In genomic region chr16:5010576-5011329, GRCh38 we compare ENCODE assay signal across 36 cellular contexts. TPM values are rescaled to one million over a fixed set of nuclear protein-coding genes. Genes with fewer than 3 reads are reported as not detected.
DNase-seq lines count a peak whose midpoint lies in the region; ATAC-seq, FAIRE-seq and TF ChIP-seq lines count a peak whose summit lies in the region.
"Had no signal": no experiment of that assay in that cellular context is flagged by ENCODE, and none has a peak within 500 bp of the region (broad histone marks: within the 10 kb centered on the region; RNA-seq: fewer than 3 reads in every experiment).

No MANE protein-coding gene starts in this region.

- H3K4me1 ChIP-seq in Karpas-422 (ENCODE audit: low read length), result no peaks in the 10 kb centered on the region
- no peaks in the 10 kb centered on the region for H3K4me1 ChIP-seq in GM12878 (ENCODE audit: control insufficient read depth, insufficient read depth, low read length)
- no peaks in the 10 kb centered on the region for H3K4me1 ChIP-seq in osteoblast (ENCODE audit: insufficient read depth, low read length)
- H3K4me1 ChIP-seq: adrenal gland; BLaER1 treated with 17β-estradiol and CSF1 and Interleukin-3, amounts not matched to agents 10 nM and 100 nM; body of pancreas; gastroesophageal sphincter; testis had no signal

- intact Hi-C loops in GM12878 (cut with micrococcal nuclease; ENCODE audit: unreplicated experiment), result no loop called here

- H3K9me3 ChIP-seq in Karpas-422 (ENCODE audit: low read length) (no peaks in the 10 kb centered on the region), GM12878 (replicated peaks; ENCODE audit: control insufficient read depth, insufficient read depth, low read length) (no peaks in the 10 kb centered on the region), osteoblast (ENCODE audit: low read depth, low read length) (no peaks in the 10 kb centered on the region)
- H3K9me3 ChIP-seq: adrenal gland; BLaER1 treated with 17β-estradiol and CSF1 and Interleukin-3, amounts not matched to agents 10 nM and 100 nM; body of pancreas; gastroesophageal sphincter; testis had no signal

- TF ChIP-seq CTCF in GM12878 (IDR thresholded peaks at IDR 0.05 in 2 of 3, conservative IDR thresholded peaks at IDR 0.05 in 1 of 3; ENCODE audit: control insufficient read depth in 2 of 3, extremely low read depth in 1 of 3, insufficient read depth in 1 of 3, low read depth in 3 of 3, low read length in 3 of 3) (0 out of 6 replicates have a peak, but pooled peaks of 1 of the 3 experiments have one; percentile 13), osteoblast (IDR thresholded peaks at IDR 0.05; ENCODE audit: extremely low read depth, low read depth, low read length) (no peak)

- H3K4me3 ChIP-seq in Karpas-422 (ENCODE audit: low read length), result no peak overlapping the region
- H3K4me3 ChIP-seq in GM12878, result no peak overlapping the region
- no peak overlapping the region for H3K4me3 ChIP-seq in osteoblast (ENCODE audit: insufficient read depth, low read length)
- H3K4me3 ChIP-seq: adrenal gland; BLaER1 treated with 17β-estradiol and CSF1 and Interleukin-3, amounts not matched to agents 10 nM and 100 nM; body of pancreas; gastroesophageal sphincter; SK-N-MC; smooth muscle cell; testis had no signal

- H2AFZ ChIP-seq in Karpas-422 (ENCODE audit: low read length) (no peak overlapping the region), GM12878 (ENCODE audit: control insufficient read depth, low read depth, low read length) (no peak overlapping the region), osteoblast (ENCODE audit: low read length) (no peak overlapping the region)

- POLR2A ChIA-PET in GM12878 (lab: Charles Lee), result no interaction called here

- H3K79me2 ChIP-seq in Karpas-422 (ENCODE audit: low read length) (no peaks in the 10 kb centered on the region), GM12878 (ENCODE audit: control insufficient read depth, insufficient read depth, low read length) (no peaks in the 10 kb centered on the region), osteoblast (ENCODE audit: insufficient read depth, low read length) (no peaks in the 10 kb centered on the region)

- H3K27ac ChIP-seq in Karpas-422 (ENCODE audit: low read length), result no peak overlapping the region
- no peak overlapping the region for H3K27ac ChIP-seq in GM12878 (ENCODE audit: control insufficient read depth, insufficient read depth)
- no peak overlapping the region for H3K27ac ChIP-seq in osteoblast (ENCODE audit: low read depth, low read length)
- H3K27ac ChIP-seq: 22Rv1; adrenal gland; BLaER1 treated with 17β-estradiol and CSF1 and Interleukin-3, amounts not matched to agents 10 nM and 100 nM; body of pancreas; gastroesophageal sphincter; SK-N-MC; testis had no signal

- H3K4me2 ChIP-seq in Karpas-422 (ENCODE audit: low read depth, low read length, poor library complexity, severe bottlenecking) (no peak overlapping the region), GM12878 (ENCODE audit: control insufficient read depth, insufficient read depth) (no peak overlapping the region), osteoblast (ENCODE audit: insufficient read depth, low read length) (no peak overlapping the region)
- H3K4me2 ChIP-seq: BLaER1 treated with 17β-estradiol and CSF1 and Interleukin-3, amounts not matched to agents 10 nM and 100 nM; smooth muscle cell had no signal

- no peak for TF ChIP-seq POLR2A in GM12878 (IDR thresholded peaks at IDR 0.05; ENCODE audit: low read depth, low read length)

- TF ChIP-seq RAD21 in GM12878 (IDR thresholded peaks at IDR 0.05; ENCODE audit: insufficient read depth, low read depth, low read length), result 0 out of 2 replicates have a peak, but pooled peaks have one; percentile 6

- TF ChIP-seq EP300 in GM12878 (IDR thresholded peaks at IDR 0.05; ENCODE audit: borderline replicate concordance in 1 of 2, control insufficient read depth in 1 of 2, low read depth in 2 of 2, low read length in 2 of 2), result no peak

- H4K20me1 ChIP-seq in Karpas-422 (ENCODE audit: insufficient read depth, low read depth, low read length), result no peaks in the 10 kb centered on the region
- H4K20me1 ChIP-seq in GM12878 (ENCODE audit: control insufficient read depth, insufficient read depth), result no peaks in the 10 kb centered on the region
- H4K20me1 ChIP-seq in osteoblast (ENCODE audit: insufficient read depth, low read length), result no peaks in the 10 kb centered on the region

- WGBS in GM12878 (ENCODE audit: insufficient coverage, insufficient replicate concordance, low lambda C conversion rate, missing lambda C conversion rate), result 27% methylated on average over 15 of the region's 15 CpGs

- peak; percentile 8 for DNase-seq in DMS53 (lab: John Stamatoyannopoulos, UW)
- DNase-seq in DMS53 treated with DMSO at 0.1 percent for 48 hours (lab: John Stamatoyannopoulos, UW; ENCODE audit: unreplicated experiment), result no peak
- peak; percentile 60 for DNase-seq in Karpas-422
- DNase-seq in GM12878 (ENCODE audit: low read depth, low spot score), result no peak
- DNase-seq in osteoblast (ENCODE audit: insufficient read length, low spot score, missing footprints), result peak; percentile 68
- DNase-seq in OCI-M2 (lab: John Stamatoyannopoulos, UW; ENCODE audit: unreplicated experiment), result no peak
- no peak for DNase-seq in DMS79 treated with DMSO at 0.1 percent for 48 hours (lab: John Stamatoyannopoulos, UW)
- DNase-seq in SKM-1 treated with dmso at 0.1 percent for 144 hours (lab: John Stamatoyannopoulos, UW; ENCODE audit: unreplicated experiment), result no peak
- DNase-seq: activated CD4-positive, alpha-beta T cell treated with anti-CD3 and anti-CD28 coated beads, Interleukin-2, amount 50 U/mL, for 48 hours; activated CD4-positive, CD25-positive, alpha-beta regulatory T cell treated with anti-CD3 and anti-CD28 coated beads, Interleukin-2, amount 50 U/mL, for 72 hours; activated naive CD4-positive, alpha-beta T cell treated with Interleukin-2 at 50 U/mL for 16 hours; adrenal gland; body of pancreas; cerebellar nuclear complex; dermis blood vessel endothelial cell; DMS79; GDM1; left colon; MV-4-11; NCI-H1436; NCI-H2107; NCI-H748 treated with DMSO at 0.1 percent for 48 hours; right cardiac atrium; stimulated activated naive CD8-positive, alpha-beta T cell treated with anti-CD3 and anti-CD28 coated beads, Interleukin-15, Interleukin-2, amounts not matched to agents 100 U/mL and 50 U/mL, for 24 hours; T-helper 2 cell; testis had no signal

- H3K36me3 ChIP-seq in Karpas-422 (ENCODE audit: insufficient read depth, low read length) (no peaks in the 10 kb centered on the region), GM12878 (ENCODE audit: control insufficient read depth in 2 of 2, insufficient read depth in 2 of 2, low read length in 1 of 2) (no peaks in the 10 kb centered on the region), osteoblast (ENCODE audit: insufficient read depth, low read length) (no peaks in the 10 kb centered on the region)
- H3K36me3 ChIP-seq: adrenal gland; BLaER1 treated with 17β-estradiol and CSF1 and Interleukin-3, amounts not matched to agents 10 nM and 100 nM; gastroesophageal sphincter had no signal

- H3K9ac ChIP-seq in Karpas-422 (ENCODE audit: low read length) (no peak overlapping the region), GM12878 (ENCODE audit: control insufficient read depth, insufficient read depth, low read length) (no peak overlapping the region)
- H3K9ac ChIP-seq: BLaER1 treated with 17β-estradiol and CSF1 and Interleukin-3, amounts not matched to agents 10 nM and 100 nM had no signal

- no TSS peak for BruUV-seq in GM12878 (replicated peaks; lab: Mats Ljungman, UMichigan)

- no peaks in the 10 kb centered on the region for H3K9me2 ChIP-seq in Karpas-422 (replicated peaks; ENCODE audit: insufficient read depth, low read length)

- SMC1A ChIA-PET in GM12878 (lab: Charles Lee; ENCODE audit: uncharacterized antibody, unreplicated experiment), result interaction anchor here (0.6 kb wide), 1 partner anchor 15 kb away, joined by 3 read pairs; no protein-coding TSS in a partner anchor

- RAD21 ChIA-PET in GM12878 (lab: Charles Lee; ENCODE audit: unreplicated experiment), result no interaction called here

- CTCF ChIA-PET in GM12878 (lab: Yijun Ruan, JAX), result interaction anchor here (0.6 to 1.0 kb wide), 2 partner anchors 361 to 419 kb away, joined by 3 read pairs; no protein-coding TSS in a partner anchor

- H3K27me3 ChIP-seq in Karpas-422 (ENCODE audit: low read length) (no peaks in the 10 kb centered on the region), GM12878 (replicated peaks in 1 of 2; ENCODE audit: control insufficient read depth in 2 of 2, insufficient read depth in 2 of 2, low read length in 1 of 2) (no peaks in the 10 kb centered on the region; a peak in 1 of 4 replicates), osteoblast (ENCODE audit: insufficient read depth, low read length) (no peaks in the 10 kb centered on the region)
- H3K27me3 ChIP-seq: adrenal gland; BLaER1 treated with 17β-estradiol and CSF1 and Interleukin-3, amounts not matched to agents 10 nM and 100 nM; body of pancreas; testis had no signal

- ATAC-seq in GM12878, result 0 out of 3 replicates have a peak, but pooled peaks have one; percentile 36
- ATAC-seq: body of pancreas; gastroesophageal sphincter; left colon; right cardiac atrium; stimulated activated naive CD8-positive, alpha-beta T cell treated with anti-CD3 and anti-CD28 coated beads, Interleukin-15, Interleukin-2, amounts not matched to agents 100 U/mL and 50 U/mL, for 24 hours had no signal

- FAIRE-seq in GM12878 (lab: Jason Lieb, UNC), result no peak
- FAIRE-seq: endometrium, GM12891 had no signal

- in situ Hi-C loops in GM12878 (cut with MboI), result no loop called here

RNA-seq across cellular contexts. Expression of gene NAGPA, which starts 23.0 kb away (rescaled TPM):
- 12.6 and 19.3 TPM in 2 replicates for total RNA-seq in Karpas-422 (2014; rRNA removed; shearing (Covaris generic); ENCODE audit: low replicate concordance)
- total RNA-seq in GM12878 (2013; cell fraction: nucleolus; rRNA removed), result 8.7 and 20.9 TPM in 2 replicates
- total RNA-seq in GM12878 (2014; rRNA removed) (8.1 and 11.6 TPM in 2 replicates), GM12878 (2014; rRNA removed; fragmentation: Illumina TruSeq; extraction: Trizol) (3.7 and 5.0 TPM in 2 replicates), GM12878 (2021) (8.2 and 8.8 TPM in 2 replicates), osteoblast (29.8 and 40.2 TPM in 2 replicates)
- polyA plus RNA-seq in GM12878 (2011; ENCODE audit: low read depth), result 2.1 TPM
- polyA plus RNA-seq in GM12878 (2011; rRNA removed) (0.82 and 1.9 TPM in 2 replicates), GM12878 (2014; fragmentation: Illumina TruSeq; extraction: Trizol) (0.65 and 2.7 TPM in 2 replicates), GM12878 (2014; fragmentation: Nextera tagmentation; extraction: Ambion mirVana) (under 1 TPM; 0.03 to 0.79 TPM), GM12878 (2014; rRNA removed) (8.5 and 9.7 TPM in 2 replicates), GM12878 (2016; fragmentation: Nextera tagmentation; extraction: Ambion mirVana) (1 to 10 TPM; 9.3 to 9.9 TPM)
- polyA plus RNA-seq in GM12878 (2011; cell fraction: cytosol; rRNA removed), result 3.5 and 5.9 TPM in 2 replicates
- polyA plus RNA-seq in GM12878 (2011; cell fraction: nucleus; rRNA removed), result 9.2 and 10.5 TPM in 2 replicates
- 5.6 and 10.2 TPM in 2 replicates for polyA plus RNA-seq in GM12878 (2012)
- 1.5 and 2.3 TPM in 2 replicates for polyA minus RNA-seq in GM12878 (2011; rRNA and poly(A)+ RNA removed)
- polyA minus RNA-seq in GM12878 (2011; cell fraction: cytosol; rRNA and poly(A)+ RNA removed), result 3.5 and 3.8 TPM in 2 replicates
- polyA minus RNA-seq in GM12878 (2011; cell fraction: nucleus; rRNA and poly(A)+ RNA removed), result 3.5 and 6.8 TPM in 2 replicates

RNA-seq across cellular contexts. Expression of gene SEC14L5, which starts 52.6 kb away (rescaled TPM):
- total RNA-seq in Karpas-422 (2014; rRNA removed; shearing (Covaris generic); ENCODE audit: low replicate concordance), result not detected in 2 replicates
- total RNA-seq in GM12878 (2013; cell fraction: nucleolus; rRNA removed), result not detected in 2 replicates
- total RNA-seq in GM12878 (2014; rRNA removed) (not detected in 2 replicates), GM12878 (2014; rRNA removed; fragmentation: Illumina TruSeq; extraction: Trizol) (not detected in 2 replicates), GM12878 (2021) (not detected in 2 replicates), osteoblast (under 0.01 and 0.29 TPM in 2 replicates)
- polyA plus RNA-seq in GM12878 (2011; ENCODE audit: low read depth), result not detected
- polyA plus RNA-seq in GM12878 (2011; rRNA removed) (not detected in 2 replicates), GM12878 (2014; fragmentation: Illumina TruSeq; extraction: Trizol) (0.01 TPM in 1 of 2 replicates, not detected in the other), GM12878 (2014; fragmentation: Nextera tagmentation; extraction: Ambion mirVana) (not detected), GM12878 (2014; rRNA removed) (not detected in 2 replicates), GM12878 (2016; fragmentation: Nextera tagmentation; extraction: Ambion mirVana) (not detected)
- not detected in 2 replicates for polyA plus RNA-seq in GM12878 (2011; cell fraction: cytosol; rRNA removed)
- not detected in 2 replicates for polyA plus RNA-seq in GM12878 (2011; cell fraction: nucleus; rRNA removed)
- polyA plus RNA-seq in GM12878 (2012), result 0.03 TPM in 1 of 2 replicates, not detected in the other
- not detected in 2 replicates for polyA minus RNA-seq in GM12878 (2011; rRNA and poly(A)+ RNA removed)
- not detected in 2 replicates for polyA minus RNA-seq in GM12878 (2011; cell fraction: cytosol; rRNA and poly(A)+ RNA removed)
- not detected in 2 replicates for polyA minus RNA-seq in GM12878 (2011; cell fraction: nucleus; rRNA and poly(A)+ RNA removed)
- total RNA-seq: dermis blood vessel endothelial cell, LHCN-M2, smooth muscle cell had no signal
- polyA plus RNA-seq: smooth muscle cell had no signal

RNA-seq across cellular contexts. Expression of gene C16orf89, which starts 55.0 kb away (rescaled TPM):
- not detected in 2 replicates for total RNA-seq in Karpas-422 (2014; rRNA removed; shearing (Covaris generic); ENCODE audit: low replicate concordance)
- total RNA-seq in GM12878 (2013; cell fraction: nucleolus; rRNA removed), result not detected in 2 replicates
- not detected in 2 replicates for total RNA-seq in GM12878 (2014; rRNA removed)
- total RNA-seq in GM12878 (2014; rRNA removed; fragmentation: Illumina TruSeq; extraction: Trizol), result not detected in 2 replicates
- not detected in 2 replicates for total RNA-seq in GM12878 (2021)
- polyA plus RNA-seq in GM12878 (2011; ENCODE audit: low read depth), result not detected
- 0.17 TPM in 1 of 2 replicates, not detected in the other for polyA plus RNA-seq in GM12878 (2011; rRNA removed)
- 0.03 TPM in 1 of 2 replicates, not detected in the other for polyA plus RNA-seq in GM12878 (2011; cell fraction: cytosol; rRNA removed)
- not detected in 2 replicates for polyA plus RNA-seq in GM12878 (2011; cell fraction: nucleus; rRNA removed)
- 0.22 TPM in 1 of 2 replicates, not detected in the other for polyA plus RNA-seq in GM12878 (2012)
- polyA plus RNA-seq in GM12878 (2014; fragmentation: Illumina TruSeq; extraction: Trizol), result not detected in 2 replicates
- polyA plus RNA-seq in GM12878 (2014; fragmentation: Nextera tagmentation; extraction: Ambion mirVana), result not detected
- not detected in 2 replicates for polyA plus RNA-seq in GM12878 (2014; rRNA removed)
- not detected for polyA plus RNA-seq in GM12878 (2016; fragmentation: Nextera tagmentation; extraction: Ambion mirVana)
- polyA minus RNA-seq in GM12878 (2011; rRNA and poly(A)+ RNA removed), result 0.46 TPM in 1 of 2 replicates, not detected in the other
- polyA minus RNA-seq in GM12878 (2011; cell fraction: cytosol; rRNA and poly(A)+ RNA removed), result not detected in 2 replicates
- polyA minus RNA-seq in GM12878 (2011; cell fraction: nucleus; rRNA and poly(A)+ RNA removed), result not detected in 2 replicates
- 0.59 TPM in 1 of 2 replicates, not detected in the other for total RNA-seq in osteoblast
- total RNA-seq: dermis blood vessel endothelial cell, LHCN-M2, lung microvascular endothelial cell, neural crest cell, smooth muscle cell had no signal
- polyA plus RNA-seq: smooth muscle cell had no signal

Comparison
In these comparisons a context has a peak if more than half of its experiments do, and no peak if none do; other contexts are left out.
1. DNase-seq: peak in DMS53 (single experiment), Karpas-422 (single experiment) and osteoblast (single experiment); none in DMS53 treated with DMSO at 0.1 percent for 48 hours (single experiment), GM12878 (single experiment), OCI-M2 (single experiment), DMS79 treated with DMSO at 0.1 percent for 48 hours (single experiment) and SKM-1 treated with dmso at 0.1 percent for 144 hours (single experiment).